28 cellular contexts compared by ENCODE assay signal in genomic region chr18:8167673-8168072, GRCh38.
"Had no signal": no experiment of that assay in that cellular context is flagged by ENCODE, and none has a peak within 500 bp of the region (broad histone marks: within the 10 kb centered on the region; RNA-seq: fewer than 3 reads in every experiment).

No MANE protein-coding gene starts in this region.

- H3K9me3 ChIP-seq: ascending aorta had no signal

- H3K4me1 ChIP-seq: ascending aorta had no signal

- H3K27me3 ChIP-seq: ascending aorta, cardiac muscle cell had no signal

- H3K36me3 ChIP-seq: ascending aorta, cardiac muscle cell had no signal

- H3K4me3 ChIP-seq: ascending aorta, cardiac muscle cell had no signal

- DNase-seq: activated B cell treated with CpG ODN at 0.5 μM for 24 hours; activated CD4-positive, alpha-beta memory T cell treated with anti-CD3 and anti-CD28 coated beads, Interleukin-2, amount 10 ng/mL, durations not matched to agents 7 days and 5 days; activated CD4-positive, alpha-beta T cell treated with anti-CD3 and anti-CD28 coated beads for 1 hour; activated CD4-positive, alpha-beta T cell treated with anti-CD3 and anti-CD28 coated beads for 36 hours; activated CD4-positive, alpha-beta T cell treated with anti-CD3 and anti-CD28 coated beads for 48 hours; activated CD4-positive, alpha-beta T cell treated with anti-CD3 and anti-CD28 coated beads, Interleukin-2, amount 10 ng/mL, durations not matched to agents 7 days and 5 days; activated CD4-positive, alpha-beta T cell treated with anti-CD3 and anti-CD28 coated beads, Interleukin-2, amount 50 U/mL, for 48 hours; activated CD8-positive, alpha-beta memory T cell treated with anti-CD3 and anti-CD28 coated beads for 24 hours; activated CD8-positive, alpha-beta memory T cell treated with anti-CD3 and anti-CD28 coated beads, Interleukin-2, amount 10 ng/mL, durations not matched to agents 7 days and 5 days; activated CD8-positive, alpha-beta memory T cell treated with anti-CD3 and anti-CD28 coated beads, Interleukin-2, amount 50 U/mL, for 48 hours; activated CD8-positive, alpha-beta T cell treated with anti-CD3 and anti-CD28 coated beads, Interleukin-2, amount 10 ng/mL, durations not matched to agents 7 days and 5 days; activated effector memory CD4-positive, alpha-beta T cell treated with Interleukin-2 at 50 U/mL for 16 hours; activated gamma-delta T cell; activated naive CD4-positive, alpha-beta T cell treated with anti-CD3 and anti-CD28 coated beads, Interleukin-2, amount 10 ng/mL, durations not matched to agents 7 days and 5 days; activated naive CD4-positive, alpha-beta T cell treated with Interleukin-2 at 50 U/mL for 16 hours; activated naive CD8-positive, alpha-beta T cell treated with anti-CD3 and anti-CD28 coated beads, Interleukin-2, amount 10 ng/mL, durations not matched to agents 7 days and 5 days; activated naive CD8-positive, alpha-beta T cell treated with anti-CD3 and anti-CD28 coated beads, Interleukin-2, amount 50 U/mL, for 24 hours; activated T-cell treated with anti-CD3 and anti-CD28 coated beads, Interleukin-2, amount 50 U/mL, for 24 hours; activated T-cell treated with anti-CD3 and anti-CD28 coated beads, Interleukin-2, amount 50 U/mL, for 48 hours; amygdala; anterior cingulate cortex; caudate nucleus; cerebellar nuclear complex; T-helper 2 cell; T-helper 9 cell had no signal

- H3K27ac ChIP-seq: ascending aorta, cardiac muscle cell, VCaP had no signal
